In the genomic region with DNA sequence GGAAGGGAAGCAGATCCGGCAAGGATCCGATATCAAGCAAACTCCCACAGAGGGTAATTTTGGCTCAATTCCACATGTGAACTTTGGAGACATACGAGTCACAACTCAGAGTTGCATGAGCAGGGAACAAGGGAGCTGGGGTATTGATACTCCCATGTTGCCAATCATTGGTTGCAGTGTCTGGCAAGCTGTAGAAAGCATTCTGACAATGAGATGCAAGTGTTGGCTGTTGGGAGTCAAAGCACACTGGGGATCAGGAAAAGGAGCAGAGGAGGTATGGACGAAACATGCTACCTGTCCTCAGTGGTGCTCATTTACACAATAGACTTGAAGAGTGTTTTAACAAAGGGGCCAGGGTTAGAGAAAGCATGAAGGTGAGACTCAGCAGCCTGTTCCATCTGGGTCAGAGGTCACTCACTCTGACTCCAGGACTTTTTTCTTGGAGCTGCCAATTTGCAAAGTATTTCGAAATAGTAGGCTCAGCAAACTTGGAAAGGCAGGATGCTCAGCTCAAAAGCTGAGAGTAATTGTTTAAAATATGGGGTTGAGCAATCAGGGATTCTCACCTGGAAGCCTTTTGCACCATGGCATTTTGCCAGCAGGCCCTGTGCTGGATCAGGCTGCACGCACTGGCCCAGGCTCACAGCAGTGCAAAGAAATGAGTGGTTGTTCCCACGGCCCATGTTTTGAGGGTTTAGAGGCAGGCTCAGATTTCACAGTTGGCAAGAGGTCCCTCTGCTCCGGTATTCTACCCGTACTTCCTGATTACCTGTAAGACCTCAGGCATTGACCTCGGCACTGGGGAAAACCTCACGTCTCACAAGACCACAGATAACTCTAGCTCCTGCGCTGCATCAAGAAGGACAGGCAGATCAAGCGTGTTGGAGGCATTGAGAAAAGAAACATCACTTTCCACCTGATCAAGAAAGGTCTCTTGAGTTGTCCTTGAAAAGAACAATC, we compare ENCODE assay signal across 1 cellular context.
TF ChIP-seq lines count a peak whose summit lies in the region.

No MANE protein-coding gene starts in this region.

TF ChIP-seq in HepG2, 621 proteins besides CTCF, POLR2A, EP300 and RAD21 (continued from another document and continues in another):
- TF ChIP-seq, protein P1, sequence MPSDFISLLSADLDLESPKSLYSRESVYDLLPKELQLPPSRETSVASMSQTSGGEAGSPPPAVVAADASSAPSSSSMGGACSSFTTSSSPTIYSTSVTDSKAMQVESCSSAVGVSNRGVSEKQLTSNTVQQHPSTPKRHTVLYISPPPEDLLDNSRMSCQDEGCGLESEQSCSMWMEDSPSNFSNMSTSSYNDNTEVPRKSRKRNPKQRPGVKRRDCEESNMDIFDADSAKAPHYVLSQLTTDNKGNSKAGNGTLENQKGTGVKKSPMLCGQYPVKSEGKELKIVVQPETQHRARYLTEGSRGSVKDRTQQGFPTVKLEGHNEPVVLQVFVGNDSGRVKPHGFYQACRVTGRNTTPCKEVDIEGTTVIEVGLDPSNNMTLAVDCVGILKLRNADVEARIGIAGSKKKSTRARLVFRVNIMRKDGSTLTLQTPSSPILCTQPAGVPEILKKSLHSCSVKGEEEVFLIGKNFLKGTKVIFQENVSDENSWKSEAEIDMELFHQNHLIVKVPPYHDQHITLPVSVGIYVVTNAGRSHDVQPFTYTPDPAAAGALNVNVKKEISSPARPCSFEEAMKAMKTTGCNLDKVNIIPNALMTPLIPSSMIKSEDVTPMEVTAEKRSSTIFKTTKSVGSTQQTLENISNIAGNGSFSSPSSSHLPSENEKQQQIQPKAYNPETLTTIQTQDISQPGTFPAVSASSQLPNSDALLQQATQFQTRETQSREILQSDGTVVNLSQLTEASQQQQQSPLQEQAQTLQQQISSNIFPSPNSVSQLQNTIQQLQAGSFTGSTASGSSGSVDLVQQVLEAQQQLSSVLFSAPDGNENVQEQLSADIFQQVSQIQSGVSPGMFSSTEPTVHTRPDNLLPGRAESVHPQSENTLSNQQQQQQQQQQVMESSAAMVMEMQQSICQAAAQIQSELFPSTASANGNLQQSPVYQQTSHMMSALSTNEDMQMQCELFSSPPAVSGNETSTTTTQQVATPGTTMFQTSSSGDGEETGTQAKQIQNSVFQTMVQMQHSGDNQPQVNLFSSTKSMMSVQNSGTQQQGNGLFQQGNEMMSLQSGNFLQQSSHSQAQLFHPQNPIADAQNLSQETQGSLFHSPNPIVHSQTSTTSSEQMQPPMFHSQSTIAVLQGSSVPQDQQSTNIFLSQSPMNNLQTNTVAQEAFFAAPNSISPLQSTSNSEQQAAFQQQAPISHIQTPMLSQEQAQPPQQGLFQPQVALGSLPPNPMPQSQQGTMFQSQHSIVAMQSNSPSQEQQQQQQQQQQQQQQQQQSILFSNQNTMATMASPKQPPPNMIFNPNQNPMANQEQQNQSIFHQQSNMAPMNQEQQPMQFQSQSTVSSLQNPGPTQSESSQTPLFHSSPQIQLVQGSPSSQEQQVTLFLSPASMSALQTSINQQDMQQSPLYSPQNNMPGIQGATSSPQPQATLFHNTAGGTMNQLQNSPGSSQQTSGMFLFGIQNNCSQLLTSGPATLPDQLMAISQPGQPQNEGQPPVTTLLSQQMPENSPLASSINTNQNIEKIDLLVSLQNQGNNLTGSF (CRISPR knock-in tag; IDR thresholded peaks at IDR 0.05) = no peak
- TF ChIP-seq ATM (IDR thresholded peaks at IDR 0.05; ENCODE audit: borderline replicate concordance) = no peak
- TF ChIP-seq IKZF4 (CRISPR knock-in tag; IDR thresholded peaks at IDR 0.05; ENCODE audit: borderline replicate concordance, low read depth, not compliant biosample characterization) = no peak
- TF ChIP-seq ZSCAN20 (CRISPR knock-in tag; IDR thresholded peaks at IDR 0.05; ENCODE audit: borderline replicate concordance) = 0 out of 2 replicates have a peak, but pooled peaks have one; percentile 82
- no peak for TF ChIP-seq EEA1 (CRISPR knock-in tag; IDR thresholded peaks at IDR 0.05; ENCODE audit: borderline replicate concordance)
- TF ChIP-seq ZNF678 (CRISPR knock-in tag; IDR thresholded peaks at IDR 0.05) = no peak
- TF ChIP-seq, protein P2, sequence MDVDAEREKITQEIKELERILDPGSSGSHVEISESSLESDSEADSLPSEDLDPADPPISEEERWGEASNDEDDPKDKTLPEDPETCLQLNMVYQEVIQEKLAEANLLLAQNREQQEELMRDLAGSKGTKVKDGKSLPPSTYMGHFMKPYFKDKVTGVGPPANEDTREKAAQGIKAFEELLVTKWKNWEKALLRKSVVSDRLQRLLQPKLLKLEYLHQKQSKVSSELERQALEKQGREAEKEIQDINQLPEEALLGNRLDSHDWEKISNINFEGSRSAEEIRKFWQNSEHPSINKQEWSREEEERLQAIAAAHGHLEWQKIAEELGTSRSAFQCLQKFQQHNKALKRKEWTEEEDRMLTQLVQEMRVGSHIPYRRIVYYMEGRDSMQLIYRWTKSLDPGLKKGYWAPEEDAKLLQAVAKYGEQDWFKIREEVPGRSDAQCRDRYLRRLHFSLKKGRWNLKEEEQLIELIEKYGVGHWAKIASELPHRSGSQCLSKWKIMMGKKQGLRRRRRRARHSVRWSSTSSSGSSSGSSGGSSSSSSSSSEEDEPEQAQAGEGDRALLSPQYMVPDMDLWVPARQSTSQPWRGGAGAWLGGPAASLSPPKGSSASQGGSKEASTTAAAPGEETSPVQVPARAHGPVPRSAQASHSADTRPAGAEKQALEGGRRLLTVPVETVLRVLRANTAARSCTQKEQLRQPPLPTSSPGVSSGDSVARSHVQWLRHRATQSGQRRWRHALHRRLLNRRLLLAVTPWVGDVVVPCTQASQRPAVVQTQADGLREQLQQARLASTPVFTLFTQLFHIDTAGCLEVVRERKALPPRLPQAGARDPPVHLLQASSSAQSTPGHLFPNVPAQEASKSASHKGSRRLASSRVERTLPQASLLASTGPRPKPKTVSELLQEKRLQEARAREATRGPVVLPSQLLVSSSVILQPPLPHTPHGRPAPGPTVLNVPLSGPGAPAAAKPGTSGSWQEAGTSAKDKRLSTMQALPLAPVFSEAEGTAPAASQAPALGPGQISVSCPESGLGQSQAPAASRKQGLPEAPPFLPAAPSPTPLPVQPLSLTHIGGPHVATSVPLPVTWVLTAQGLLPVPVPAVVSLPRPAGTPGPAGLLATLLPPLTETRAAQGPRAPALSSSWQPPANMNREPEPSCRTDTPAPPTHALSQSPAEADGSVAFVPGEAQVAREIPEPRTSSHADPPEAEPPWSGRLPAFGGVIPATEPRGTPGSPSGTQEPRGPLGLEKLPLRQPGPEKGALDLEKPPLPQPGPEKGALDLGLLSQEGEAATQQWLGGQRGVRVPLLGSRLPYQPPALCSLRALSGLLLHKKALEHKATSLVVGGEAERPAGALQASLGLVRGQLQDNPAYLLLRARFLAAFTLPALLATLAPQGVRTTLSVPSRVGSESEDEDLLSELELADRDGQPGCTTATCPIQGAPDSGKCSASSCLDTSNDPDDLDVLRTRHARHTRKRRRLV (CRISPR knock-in tag; IDR thresholded peaks at IDR 0.05) = 0 out of 2 replicates have a peak, but pooled peaks have one; percentile 54
- no peak; the same call in 1 of the 2 replicates for TF ChIP-seq ZNF816 (CRISPR knock-in tag; IDR thresholded peaks at IDR 0.05; ENCODE audit: borderline replicate concordance)
- TF ChIP-seq SP4 (CRISPR knock-in tag; IDR thresholded peaks at IDR 0.05) = no peak; the same call in 1 of the 2 replicates
- TF ChIP-seq NR2F2 (IDR thresholded peaks at IDR 0.05; ENCODE audit: borderline replicate concordance, low read depth) = peak; percentile 94
- peak; percentile 59; the same call in 1 of the 2 replicates for TF ChIP-seq ZNF281 (CRISPR knock-in tag; IDR thresholded peaks at IDR 0.05; ENCODE audit: borderline replicate concordance)
- peak; percentile 33; the same call in 1 of the 2 replicates for TF ChIP-seq PHF8 (CRISPR knock-in tag; IDR thresholded peaks at IDR 0.05)
- no peak for TF ChIP-seq TOE1 (CRISPR knock-in tag; IDR thresholded peaks at IDR 0.05)
- peak; percentile 58; the same call in 1 of the 2 replicates for TF ChIP-seq POGK (CRISPR knock-in tag; conservative IDR thresholded peaks at IDR 0.05)
- TF ChIP-seq ZNF263 (CRISPR knock-in tag; IDR thresholded peaks at IDR 0.05) = peak; percentile 75
- no peak for TF ChIP-seq ADNP (CRISPR knock-in tag; IDR thresholded peaks at IDR 0.05)
- no peak for TF ChIP-seq MATR3 (CRISPR knock-in tag; IDR thresholded peaks at IDR 0.05)
- TF ChIP-seq TARDBP (CRISPR knock-in tag; IDR thresholded peaks at IDR 0.05) = peak; percentile 98
- peak; percentile 45; the same call in 1 of the 2 replicates for TF ChIP-seq ATF7-NPFF (CRISPR knock-in tag; IDR thresholded peaks at IDR 0.05; ENCODE audit: low read depth)
- TF ChIP-seq SMAD9 (CRISPR knock-in tag; IDR thresholded peaks at IDR 0.05) = 0 out of 2 replicates have a peak, but pooled peaks have one; percentile 66
- TF ChIP-seq ZNF781 (CRISPR knock-in tag; IDR thresholded peaks at IDR 0.05; ENCODE audit: borderline replicate concordance, not compliant biosample characterization) = no peak
- peak; percentile 78; the same call in 1 of the 2 replicates for TF ChIP-seq ZNF766 (CRISPR knock-in tag; IDR thresholded peaks at IDR 0.05; ENCODE audit: borderline replicate concordance)
- no peak for TF ChIP-seq NFYC (CRISPR knock-in tag; IDR thresholded peaks at IDR 0.05)
- TF ChIP-seq HCFC1 (IDR thresholded peaks at IDR 0.05; ENCODE audit: low read depth, low read length) = no peak
- no peak for TF ChIP-seq PRMT3 (CRISPR knock-in tag; IDR thresholded peaks at IDR 0.05; ENCODE audit: borderline replicate concordance, low read depth)
- TF ChIP-seq DRAP1 (CRISPR knock-in tag; IDR thresholded peaks at IDR 0.05) = peak; percentile 58
